Comparison of ENCODE assay signal across 34 cellular contexts in genomic region chr5:87321605-87322004, GRCh38. TPM values are rescaled to one million over a fixed set of nuclear protein-coding genes. Genes with fewer than 3 reads are reported as not detected.
DNase-seq lines count a peak whose midpoint lies in the region; ATAC-seq, FAIRE-seq and TF ChIP-seq lines count a peak whose summit lies in the region.
"Had no signal": no experiment of that assay in that cellular context is flagged by ENCODE, and none has a peak within 500 bp of the region (broad histone marks: within the 10 kb centered on the region; RNA-seq: fewer than 3 reads in every experiment).

No MANE protein-coding gene starts in this region.

- H4K20me1 ChIP-seq in HepG2 (ENCODE audit: insufficient read depth, low read length) (no peaks in the 10 kb centered on the region), IMR-90 (ENCODE audit: insufficient read depth, low read length) (peaks cover 19% of the 10 kb centered on the region; the same call in 1 of the 2 replicates), K562 (replicated peaks; ENCODE audit: control insufficient read depth, insufficient read depth, low read length) (no peaks in the 10 kb centered on the region)

- no peak overlapping the region for H3K18ac ChIP-seq in IMR-90 (ENCODE audit: low read depth, low read length)

- H2AFZ ChIP-seq in HepG2 (ENCODE audit: low read length) (no peak overlapping the region), IMR-90 (replicated peaks; ENCODE audit: low read length, poor library complexity) (no peak overlapping the region), K562 (ENCODE audit: low read depth, low read length) (no peak overlapping the region)

- no peaks in the 10 kb centered on the region; a peak in 1 of 5 replicates for H3K36me3 ChIP-seq in HepG2 (replicated peaks in 1 of 2; ENCODE audit: control insufficient read depth in 1 of 2, insufficient read depth in 2 of 2, low read length in 2 of 2)
- H3K36me3 ChIP-seq in right lobe of liver = no peaks in the 10 kb centered on the region
- H3K36me3 ChIP-seq in IMR-90 (ENCODE audit: control insufficient read depth, insufficient read depth, low read length) = no peaks in the 10 kb centered on the region
- H3K36me3 ChIP-seq in K562 (ENCODE audit: control insufficient read depth, insufficient read depth, low read length) = no peaks in the 10 kb centered on the region; the same call in 2 of the 3 replicates
- H3K36me3 ChIP-seq: BE2C had no signal

- intact Hi-C loops in HepG2 (cut with micrococcal nuclease; ENCODE audit: unreplicated experiment) = no loop called here
- intact Hi-C loops in right lobe of liver (cut with DNase I) = no loop called here
- intact Hi-C loops in IMR-90 (cut with micrococcal nuclease) = no loop called here
- intact Hi-C loops in K562 (cut with micrococcal nuclease) = no loop called here

- FAIRE-seq in HepG2 (lab: Jason Lieb, UNC) = no peak
- no peak for FAIRE-seq in A549 (lab: Jason Lieb, UNC)
- no peak for FAIRE-seq in K562 (lab: Jason Lieb, UNC)
- FAIRE-seq: A204.1, D721Med had no signal

- peaks cover 6% of the 10 kb centered on the region for H3K9me1 ChIP-seq in IMR-90 (ENCODE audit: insufficient read depth, low read length)
- H3K9me1 ChIP-seq in K562 (ENCODE audit: control insufficient read depth, insufficient read depth, low read length) = no peaks in the 10 kb centered on the region

- POLR2A ChIA-PET in HepG2 (lab: Yijun Ruan, JAX) (no interaction called here), A549 (lab: Yijun Ruan, JAX) (no interaction called here), IMR-90 (lab: Charles Lee; ENCODE audit: unreplicated experiment) (no interaction called here), K562 (lab: Yijun Ruan, JAX) (no interaction called here)

- no peak overlapping the region for H2BK5ac ChIP-seq in IMR-90 (ENCODE audit: low read depth, low read length, poor library complexity, severe bottlenecking)

- H3K4me2 ChIP-seq in HepG2 (ENCODE audit: low read depth, low read length) = no peak overlapping the region
- H3K4me2 ChIP-seq in A549 = no peak overlapping the region
- no peak overlapping the region for H3K4me2 ChIP-seq in IMR-90 (ENCODE audit: low read depth, low read length)
- no peak overlapping the region for H3K4me2 ChIP-seq in K562 (ENCODE audit: insufficient read depth, low read length)
- H3K4me2 ChIP-seq: BLaER1 had no signal

- H3K27me3 ChIP-seq in HepG2 (ENCODE audit: control insufficient read depth in 1 of 2, insufficient read depth in 2 of 2, low read length in 2 of 2) (no peaks in the 10 kb centered on the region), right lobe of liver (no peaks in the 10 kb centered on the region), IMR-90 (ENCODE audit: control insufficient read depth, insufficient read depth, low read length) (no peaks in the 10 kb centered on the region), K562 (ENCODE audit: control insufficient read depth in 2 of 2, insufficient read depth in 2 of 2, low read length in 2 of 2) (no peaks in the 10 kb centered on the region)
- H3K27me3 ChIP-seq: BE2C; BLaER1; BLaER1 treated with 17β-estradiol and CSF1 and Interleukin-3, amounts not matched to agents 10 nM and 100 nM had no signal

- in situ Hi-C loops in HepG2 (cut with HindIII; ENCODE audit: extremely low pct_ligation_motif_present, low pct_unique_long_range_greater_than_20kb) (no loop called here), IMR-90 (cut with MboI; ENCODE audit: low sequenced_read_pairs) (no loop called here), K562 (cut with MboI) (no loop called here)

- H3K27ac ChIP-seq in HepG2 (ENCODE audit: extremely low read length, insufficient read depth, low read length) = no peak overlapping the region
- no peak overlapping the region for H3K27ac ChIP-seq in right lobe of liver
- H3K27ac ChIP-seq in A549 = no peak overlapping the region
- H3K27ac ChIP-seq in IMR-90 (ENCODE audit: insufficient read depth, low read length) = no peak overlapping the region
- no peak overlapping the region for H3K27ac ChIP-seq in K562 (ENCODE audit: extremely low read depth, low read depth, low read length)
- H3K27ac ChIP-seq: 22Rv1; BLaER1; BLaER1 treated with 17β-estradiol and CSF1 and Interleukin-3, amounts not matched to agents 10 nM and 100 nM; C4-2B had no signal

- H2BK15ac ChIP-seq in IMR-90 (ENCODE audit: low read depth, low read length) = no peak overlapping the region

- no peak overlapping the region for H3K56ac ChIP-seq in IMR-90 (ENCODE audit: extremely low read depth, insufficient read depth, low read length)

- peaks cover 33 to 67% of the 10 kb centered on the region in 2 experiments for H3K79me1 ChIP-seq in IMR-90 (ENCODE audit: low read depth in 1 of 2, low read length in 2 of 2)

- H3K79me2 ChIP-seq in HepG2 (ENCODE audit: insufficient read depth, low read length) (peaks cover 9% of the 10 kb centered on the region), K562 (ENCODE audit: control insufficient read depth, insufficient read depth, low read length) (peaks cover 7% of the 10 kb centered on the region; the same call in 2 of the 3 replicates)

- no peak for TF ChIP-seq CTCF in HepG2 (CRISPR knock-in tag; IDR thresholded peaks at IDR 0.05)
- no peak for TF ChIP-seq CTCF in right lobe of liver (IDR thresholded peaks at IDR 0.05)
- TF ChIP-seq CTCF in A549 (IDR thresholded peaks at IDR 0.05) = no peak
- TF ChIP-seq CTCF in IMR-90 (conservative IDR thresholded peaks at IDR 0.05; ENCODE audit: low read depth, low read length) = no peak
- no peak for TF ChIP-seq CTCF in K562 (IDR thresholded peaks at IDR 0.05 in 2 of 3, conservative IDR thresholded peaks at IDR 0.05 in 1 of 3; ENCODE audit: insufficient read depth in 2 of 3, low read depth in 1 of 3, low read length in 3 of 3)

- DNase-seq in HepG2 (ENCODE audit: low spot score) (no peak), right lobe of liver (no peak), A549 (ENCODE audit: low read depth in 1 of 2, low spot score in 1 of 2) (no peak), IMR-90 (no peak), K562 (ENCODE audit: extremely low read depth in 1 of 4, low spot score in 3 of 4) (no peak), SIG-M5 treated with dmso at 0.1 percent for 504 hours (lab: John Stamatoyannopoulos, UW; ENCODE audit: unreplicated experiment) (no peak), HuH-7.5 (ENCODE audit: low spot score) (no peak)
- DNase-seq: 8988T; ACHN; AML-193; BE2C; C1 segment of cervical spinal cord; Caco-2; Calu3; CD4-positive, alpha-beta memory T cell; CD4-positive, alpha-beta T cell; CD4-positive, CD25-positive, alpha-beta regulatory T cell; CD8-positive, alpha-beta memory T cell; CD8-positive, alpha-beta T cell; COR-L47; DMS 273 treated with DMSO at 0.1 percent for 48 hours; DMS153; DMS53; DMS79; DMS79 treated with DMSO at 0.1 percent for 48 hours; DND-41; EL had no signal

- H4K8ac ChIP-seq in IMR-90 (ENCODE audit: low read depth in 2 of 2, low read length in 2 of 2) = no peak overlapping the region

- no peak overlapping the region for H3K14ac ChIP-seq in IMR-90 (replicated peaks; ENCODE audit: low read depth, low read length)

- H3K4me3 ChIP-seq in HepG2 (replicated peaks in 1 of 3; ENCODE audit: insufficient read depth in 1 of 3, low read depth in 2 of 3, low read length in 3 of 3) (no peak overlapping the region), right lobe of liver (no peak overlapping the region), A549 (no peak overlapping the region), IMR-90 (ENCODE audit: insufficient read depth, low read depth, low read length) (no peak overlapping the region), K562 (no peak overlapping the region)
- H3K4me3 ChIP-seq: BLaER1; BLaER1 treated with 17β-estradiol and CSF1 and Interleukin-3, amounts not matched to agents 10 nM and 100 nM had no signal

- CTCF ChIA-PET in HepG2 (lab: Yijun Ruan, JAX; ENCODE audit: low intra/inter-chr PET ratio, low total read pairs) (no interaction called here), A549 (lab: Yijun Ruan, JAX) (no interaction called here), IMR-90 (lab: Yijun Ruan, JAX) (no interaction called here), K562 (lab: Yijun Ruan, JAX; ENCODE audit: low intra/inter-chr PET ratio) (no interaction called here)

- no peak overlapping the region for H2BK120ac ChIP-seq in IMR-90 (ENCODE audit: low read depth, low read length)

- BruUV-seq in HepG2 (replicated peaks; lab: Mats Ljungman, UMichigan) (no TSS peak), IMR-90 (replicated peaks; lab: Mats Ljungman, UMichigan) (no TSS peak), K562 (replicated peaks; lab: Mats Ljungman, UMichigan) (no TSS peak)

- no peak for TF ChIP-seq EP300 in HepG2 (IDR thresholded peaks at IDR 0.05; ENCODE audit: low read depth in 2 of 2, low read length in 2 of 2)
- TF ChIP-seq EP300 in HepG2 (CRISPR knock-in tag; IDR thresholded peaks at IDR 0.05; ENCODE audit: borderline replicate concordance) = no peak
- TF ChIP-seq EP300 in A549 (IDR thresholded peaks at IDR 0.05) = no peak
- no peak for TF ChIP-seq EP300 in K562 (IDR thresholded peaks at IDR 0.05; ENCODE audit: low read length)

- no peak for ATAC-seq in HepG2
- no peak for ATAC-seq in right lobe of liver
- ATAC-seq in A549 = no peak
- no peak for ATAC-seq in IMR-90 (ENCODE audit: low read depth)
- no peak for ATAC-seq in K562
- ATAC-seq in HG03571 (IDR thresholded peaks at IDR 0.05; ENCODE audit: unreplicated experiment) = no peak
- ATAC-seq: CD8-positive, alpha-beta T cell had no signal

- H2AK5ac ChIP-seq in IMR-90 (ENCODE audit: low read depth, low read length) = no peak overlapping the region

- H2AK9ac ChIP-seq in IMR-90 (replicated peaks; ENCODE audit: low read depth, low read length, poor library complexity) = no peak overlapping the region

- H3K4ac ChIP-seq in IMR-90 (ENCODE audit: low read depth, low read length) = no peak overlapping the region

- no peak overlapping the region for H4K91ac ChIP-seq in IMR-90 (ENCODE audit: insufficient read depth, low read depth, low read length)

- H2BK20ac ChIP-seq in IMR-90 (ENCODE audit: low read depth, low read length) = no peak overlapping the region

- H3K23ac ChIP-seq in IMR-90 (ENCODE audit: low read depth, low read length) = no peak overlapping the region

- TF ChIP-seq POLR2A in HepG2 (IDR thresholded peaks at IDR 0.05; ENCODE audit: insufficient read depth in 1 of 2, low read depth in 2 of 2, low read length in 2 of 2) (no peak), right lobe of liver (IDR thresholded peaks at IDR 0.05) (no peak), A549 (IDR thresholded peaks at IDR 0.05; ENCODE audit: low read length) (no peak), IMR-90 (IDR thresholded peaks at IDR 0.05; ENCODE audit: low read depth, low read length) (no peak), K562 (conservative IDR thresholded peaks at IDR 0.05) (no peak)

- 100% methylated on average over 1 of the region's 1 CpG for WGBS in HepG2 (ENCODE audit: low lambda C conversion rate)
- no CpG with 5 or more reads among the region's 1 CpG for WGBS in right lobe of liver (ENCODE audit: insufficient coverage, low coverage, low lambda C conversion rate, missing lambda C conversion rate)
- WGBS in A549 (ENCODE audit: missing lambda C conversion rate) = 92% methylated on average over 1 of the region's 1 CpG
- WGBS in IMR-90 (ENCODE audit: extremely low coverage in 2 of 2, insufficient read length in 1 of 2), 2 experiments = no CpG with 5 or more reads among the region's 1 CpG
- 89% methylated on average over 1 of the region's 1 CpG for WGBS in K562 (ENCODE audit: insufficient coverage, low coverage, missing lambda C conversion rate)

- H3K4me1 ChIP-seq in HepG2 (ENCODE audit: insufficient read depth, low read length) = no peaks in the 10 kb centered on the region
- H3K4me1 ChIP-seq in right lobe of liver = no peaks in the 10 kb centered on the region
- no peaks in the 10 kb centered on the region for H3K4me1 ChIP-seq in A549
- peaks cover 2% of the 10 kb centered on the region; the same call in 1 of the 2 replicates for H3K4me1 ChIP-seq in IMR-90 (ENCODE audit: control insufficient read depth, insufficient read depth, low read length)
- peaks cover 0 to 8% of the 10 kb centered on the region in 2 experiments; a peak in 1 of 5 replicates for H3K4me1 ChIP-seq in K562 (replicated peaks in 1 of 2; ENCODE audit: control insufficient read depth in 2 of 2, insufficient read depth in 2 of 2, low read length in 2 of 2)
- H3K4me1 ChIP-seq: BE2C, BLaER1, Caco-2 had no signal

- H4K5ac ChIP-seq in IMR-90 (ENCODE audit: low read depth, low read length) = no peak overlapping the region

- H3K9me3 ChIP-seq in HepG2 (ENCODE audit: low read length) = peaks cover 7% of the 10 kb centered on the region; the same call in 1 of the 2 replicates
- no peaks in the 10 kb centered on the region for H3K9me3 ChIP-seq in right lobe of liver
- H3K9me3 ChIP-seq in A549 = peaks cover 11% of the 10 kb centered on the region; the same call in 2 of the 3 replicates
- H3K9me3 ChIP-seq in IMR-90 (ENCODE audit: control insufficient read depth, insufficient read depth, low read length) = peaks cover 2% of the 10 kb centered on the region; the same call in 1 of the 2 replicates
- peaks cover 2% of the 10 kb centered on the region; the same call in 1 of the 2 replicates for H3K9me3 ChIP-seq in K562 (replicated peaks; ENCODE audit: control insufficient read depth, insufficient read depth, low read depth, low read length)
- H3K9me3 ChIP-seq: BE2C, Caco-2 had no signal

- H3K9ac ChIP-seq in HepG2 (ENCODE audit: insufficient read depth, low read depth, low read length) (no peak overlapping the region), IMR-90 (ENCODE audit: low read depth, low read length) (no peak overlapping the region), K562 (ENCODE audit: insufficient read depth in 1 of 2, low read depth in 2 of 2, low read length in 2 of 2) (no peak overlapping the region)
- H3K9ac ChIP-seq: BLaER1; BLaER1 treated with 17β-estradiol and CSF1 and Interleukin-3, amounts not matched to agents 10 nM and 100 nM had no signal

- TF ChIP-seq RAD21 in HepG2 (CRISPR knock-in tag; IDR thresholded peaks at IDR 0.05) (no peak), A549 (conservative IDR thresholded peaks at IDR 0.05 in 1 of 2, IDR thresholded peaks at IDR 0.05 in 1 of 2) (no peak), IMR-90 (IDR thresholded peaks at IDR 0.05; ENCODE audit: low read length) (no peak), K562 (CRISPR knock-in tag; conservative IDR thresholded peaks at IDR 0.05 in 1 of 2, IDR thresholded peaks at IDR 0.05 in 1 of 2) (no peak)

- dilution Hi-C loops in IMR-90 (cut with HindIII; ENCODE audit: low sequenced_read_pairs, unreplicated experiment) = no loop called here

RNA-seq across cellular contexts. Expression of gene RASA1, which starts 53.9 kb away (rescaled TPM):
- total RNA-seq in HepG2 (2016; rRNA removed; fragmentation: Illumina TruSeq; extraction: Trizol) = 19.5 and 23.4 TPM in 2 replicates
- total RNA-seq in HepG2 (2016; cell fraction: cytosol; rRNA removed; fragmentation: Illumina TruSeq; extraction: Trizol; ENCODE audit: low read depth) = 4.1 and 4.5 TPM in 2 replicates
- 19.3 and 22.1 TPM in 2 replicates for total RNA-seq in HepG2 (2016; cell fraction: insoluble cytoplasmic fraction; rRNA removed; fragmentation: Illumina TruSeq; extraction: Trizol)
- 6.9 and 8.2 TPM in 2 replicates for total RNA-seq in HepG2 (2016; cell fraction: membrane; rRNA removed; fragmentation: Illumina TruSeq; extraction: Trizol)
- 22.0 and 22.2 TPM in 2 replicates for total RNA-seq in HepG2 (2016; cell fraction: nucleus; rRNA removed; fragmentation: Illumina TruSeq; extraction: Trizol)
- 17.7 and 20.5 TPM in 2 replicates for polyA plus RNA-seq in HepG2 (2011; rRNA removed)
- 8.3 and 12.5 TPM in 2 replicates for polyA plus RNA-seq in HepG2 (2011; cell fraction: cytosol; rRNA removed)
- polyA plus RNA-seq in HepG2 (2011; cell fraction: nucleus; rRNA removed) = 16.9 and 18.3 TPM in 2 replicates
- 13.9 and 17.0 TPM in 2 replicates for polyA plus RNA-seq in HepG2 (2012)
- polyA plus RNA-seq in HepG2 (2016; cell fraction: cytosol; fragmentation: Illumina TruSeq; extraction: Trizol; ENCODE audit: low read depth) = 0.42 and 0.60 TPM in 2 replicates
- 17.7 and 18.8 TPM in 2 replicates for polyA plus RNA-seq in HepG2 (2016; cell fraction: insoluble cytoplasmic fraction; fragmentation: Illumina TruSeq; extraction: Trizol; ENCODE audit: low read depth)
- polyA plus RNA-seq in HepG2 (2016; cell fraction: membrane; fragmentation: Illumina TruSeq; extraction: Trizol; ENCODE audit: low read depth) = 2.2 and 2.5 TPM in 2 replicates
- polyA plus RNA-seq in HepG2 (2016; cell fraction: nucleus; fragmentation: Illumina TruSeq; extraction: Trizol; ENCODE audit: insufficient read depth, low read depth) = 18.8 and 21.9 TPM in 2 replicates
- 9.7 and 11.4 TPM in 2 replicates for polyA minus RNA-seq in HepG2 (2011; rRNA and poly(A)+ RNA removed; ENCODE audit: low replicate concordance)
- polyA minus RNA-seq in HepG2 (2011; cell fraction: cytosol; rRNA and poly(A)+ RNA removed) = 11.5 and 12.7 TPM in 2 replicates
- polyA minus RNA-seq in HepG2 (2011; cell fraction: nucleus; rRNA and poly(A)+ RNA removed) = 45.9 and 50.9 TPM in 2 replicates
- 1 to 10 TPM; 7.1 to 9.9 (median 8.7) TPM for total RNA-seq in right lobe of liver
- polyA plus RNA-seq in A549 (2011; rRNA removed) = 40.8 and 41.5 TPM in 2 replicates
- polyA plus RNA-seq in A549 (2012; cell fraction: cytosol; rRNA removed) = 10.9 and 12.1 TPM in 2 replicates
- 7.9 and 10.9 TPM in 2 replicates for polyA plus RNA-seq in A549 (2012; cell fraction: nucleus; rRNA removed)
- polyA plus RNA-seq in A549 (2017; fragmentation: RNase III; extraction: RNeasy Plus Mini Kit Qiagen cat#74134 plus additional on column Dnase treatment) = 18.0 to 19.1 TPM (median 18.3 TPM) in 3 replicates
- 12.9 and 15.3 TPM in 2 replicates for polyA minus RNA-seq in A549 (2011; rRNA and poly(A)+ RNA removed)
- 45.7 and 55.8 TPM in 2 replicates for total RNA-seq in IMR-90 (2012; rRNA removed)
- 31.4 and 37.6 TPM in 2 replicates for polyA plus RNA-seq in IMR-90 (2012; rRNA removed)
- polyA plus RNA-seq in IMR-90 (2012; cell fraction: cytosol; rRNA removed) = 8.9 and 11.4 TPM in 2 replicates
- polyA plus RNA-seq in IMR-90 (2012; cell fraction: nucleus; rRNA removed; ENCODE audit: low replicate concordance) = 12.7 and 78.0 TPM in 2 replicates
- 7.5 and 23.7 TPM in 2 replicates for total RNA-seq in K562 (2011; cell fraction: chromatin; rRNA removed; ENCODE audit: low replicate concordance)
- total RNA-seq in K562 (2011; cell fraction: nucleolus; rRNA removed) = 6.0 and 7.6 TPM in 2 replicates
- 9.5 and 11.1 TPM in 2 replicates for total RNA-seq in K562 (2011; cell fraction: nucleoplasm; rRNA removed)
- total RNA-seq in K562 (2014; rRNA removed) = 7.7 and 9.3 TPM in 2 replicates
- 7.2 and 9.1 TPM in 2 replicates for total RNA-seq in K562 (2014; rRNA removed; fragmentation: Illumina TruSeq; extraction: Trizol)
- 8.2 and 9.2 TPM in 2 replicates for total RNA-seq in K562 (2015; rRNA removed; fragmentation: Illumina TruSeq; extraction: Trizol)
- total RNA-seq in K562 (2021) = 9.1 and 11.4 TPM in 2 replicates
- polyA plus RNA-seq in K562 (2011; rRNA removed) = 14.6 and 17.3 TPM in 2 replicates
- polyA plus RNA-seq in K562 (2011; cell fraction: cytosol; rRNA removed) = 4.8 and 7.7 TPM in 2 replicates
- polyA plus RNA-seq in K562 (2011; cell fraction: nucleus; rRNA removed) = 14.0 and 22.1 TPM in 2 replicates
- polyA plus RNA-seq in K562 (2012) = 9.5 and 11.5 TPM in 2 replicates
- polyA plus RNA-seq in K562 (2014; fragmentation: Illumina TruSeq; extraction: Trizol) = 9.4 and 10.6 TPM in 2 replicates
- 1 to 10 TPM; 3.2 to 4.5 TPM for polyA plus RNA-seq in K562 (2014; fragmentation: Nextera tagmentation; extraction: Ambion mirVana)
- 9.8 TPM in 2 replicates for polyA plus RNA-seq in K562 (2014; rRNA removed)
- polyA minus RNA-seq in K562 (2011; rRNA and poly(A)+ RNA removed) = 19.2 and 21.8 TPM in 2 replicates
- polyA minus RNA-seq in K562 (2011; cell fraction: cytosol; rRNA and poly(A)+ RNA removed) = 5.3 and 5.4 TPM in 2 replicates
- polyA minus RNA-seq in K562 (2011; cell fraction: nucleus; rRNA and poly(A)+ RNA removed) = 19.9 and 25.1 TPM in 2 replicates

Comparison
In these comparisons a context has a peak if more than half of its experiments do, and no peak if none do; other contexts are left out.
1. Of the 241 proteins assayed by ChIP-seq in both HepG2 and K562: peak only in HepG2: none; only in K562: MAFG; in both: MAFF and MAFK; in neither: 238.